In genomic region chr10:131973160-131973951, GRCh38 we compare ENCODE assay signal across 11 cellular contexts. TPM values are rescaled to one million over a fixed set of nuclear protein-coding genes. Genes with fewer than 3 reads are reported as not detected.
DNase-seq lines count a peak whose midpoint lies in the region; ATAC-seq lines count a peak whose summit lies in the region.
"Had no signal": no experiment of that assay in that cellular context is flagged by ENCODE, and none has a peak within 500 bp of the region (broad histone marks: within the 10 kb centered on the region; RNA-seq: fewer than 3 reads in every experiment).

No MANE protein-coding gene starts in this region.

- peak; percentile 8 to 10 for ATAC-seq in activated CD4-positive, CD25-positive, alpha-beta regulatory T cell treated with anti-CD3 and anti-CD28 coated beads, Interleukin-2, amount 50 U/mL, for 24 hours
- peak; percentile 21 to 31 for ATAC-seq in left cardiac atrium
- no peak for ATAC-seq in stimulated activated naive B cell treated with anti-CD40 and anti-IgM and Interleukin-4, amounts not matched to agents 10 μg/mL and 1 μg/mL and 100 μg/mL, for 72 hours (replicated peaks)
- no peak for ATAC-seq in HG03280 (IDR thresholded peaks at IDR 0.05; ENCODE audit: unreplicated experiment)

- peak overlapping the region; percentile 26 for H3K27ac Mint-ChIP-seq in stimulated activated naive B cell treated with anti-CD40 and anti-IgM and Interleukin-4, amounts not matched to agents 10 μg/mL and 1 μg/mL and 100 μg/mL, for 72 hours
- H3K27ac Mint-ChIP-seq: mesothelial cell of epicardium had no signal

- intact Hi-C loops in left cardiac atrium (cut with DNase I) = loop anchor here in 1 of 2 donors (5.0 kb wide), 1 partner anchor 71 kb away; the partner anchor contains the start of gene PPP2R2D

- H3K9me3 Mint-ChIP-seq in stimulated activated naive B cell treated with anti-CD40 and anti-IgM and Interleukin-4, amounts not matched to agents 10 μg/mL and 1 μg/mL and 100 μg/mL, for 72 hours = peaks cover 0 to 2% of the 10 kb centered on the region in 2 donors
- H3K9me3 Mint-ChIP-seq: mesothelial cell of epicardium had no signal

- no peak overlapping the region for H3K4me3 Mint-ChIP-seq in stimulated activated naive B cell treated with anti-CD40 and anti-IgM and Interleukin-4, amounts not matched to agents 10 μg/mL and 1 μg/mL and 100 μg/mL, for 72 hours
- H3K4me3 Mint-ChIP-seq: mesothelial cell of epicardium had no signal

- no peaks in the 10 kb centered on the region for H3K27me3 Mint-ChIP-seq in stimulated activated naive B cell treated with anti-CD40 and anti-IgM and Interleukin-4, amounts not matched to agents 10 μg/mL and 1 μg/mL and 100 μg/mL, for 72 hours

- peaks cover 27 to 37% of the 10 kb centered on the region in 2 donors for H3K36me3 Mint-ChIP-seq in stimulated activated naive B cell treated with anti-CD40 and anti-IgM and Interleukin-4, amounts not matched to agents 10 μg/mL and 1 μg/mL and 100 μg/mL, for 72 hours

- peaks cover 5 to 13% of the 10 kb centered on the region in 2 donors for H3K4me1 Mint-ChIP-seq in stimulated activated naive B cell treated with anti-CD40 and anti-IgM and Interleukin-4, amounts not matched to agents 10 μg/mL and 1 μg/mL and 100 μg/mL, for 72 hours

- DNase-seq in activated CD4-positive, CD25-positive, alpha-beta regulatory T cell (lab: John Stamatoyannopoulos, UW) = no peak
- DNase-seq in activated CD8-positive, alpha-beta memory T cell treated with anti-CD3 and anti-CD28 coated beads, Interleukin-2, amount 50 U/mL, for 4 hours = peak; percentile 28
- DNase-seq in left cardiac atrium (no peak), activated gamma-delta T cell (lab: John Stamatoyannopoulos, UW) (no peak), epidermal melanocyte (ENCODE audit: insufficient read length, low spot score) (no peak)
- no peak for DNase-seq in stimulated activated naive B cell treated with anti-CD40 and anti-IgM and Interleukin-4, amounts not matched to agents 10 μg/mL and 1 μg/mL and 100 μg/mL, for 72 hours
- DNase-seq: KG1, NCI-H226 had no signal

RNA-seq across cellular contexts. Expression of gene BNIP3, which starts 8.4 kb away (rescaled TPM):
- total RNA-seq in left cardiac atrium = 10 to 100 TPM; 67.1 to 87.1 TPM

Comparison
In these comparisons a context has a peak if more than half of its experiments do, and no peak if none do; other contexts are left out.
1. ATAC-seq: peak in activated CD4-positive, CD25-positive, alpha-beta regulatory T cell treated with anti-CD3 and anti-CD28 coated beads, Interleukin-2, amount 50 U/mL, for 24 hours (2 of 2) and left cardiac atrium (2 of 2); none in stimulated activated naive B cell treated with anti-CD40 and anti-IgM and Interleukin-4, amounts not matched to agents 10 μg/mL and 1 μg/mL and 100 μg/mL, for 72 hours (0 of 2) and HG03280 (single experiment).